In genomic region chr3:45106874-45107273, GRCh38 we compare ENCODE assay signal across 18 cellular contexts. TPM values are rescaled to one million over a fixed set of nuclear protein-coding genes. Genes with fewer than 3 reads are reported as not detected.
DNase-seq lines count a peak whose midpoint lies in the region; ATAC-seq and TF ChIP-seq lines count a peak whose summit lies in the region.
"Had no signal": no experiment of that assay in that cellular context is flagged by ENCODE, and none has a peak within 500 bp of the region (broad histone marks: within the 10 kb centered on the region; RNA-seq: fewer than 3 reads in every experiment).

No MANE protein-coding gene starts in this region.

- H2AFZ ChIP-seq in OCI-LY7 (ENCODE audit: low read length) = no peak overlapping the region
- H2AFZ ChIP-seq: PC-9 had no signal

- intact Hi-C loops in naive thymus-derived CD4-positive, alpha-beta T cell (cut with micrococcal nuclease) = loop anchor here (1.0 to 5.0 kb wide), 4 partner anchors 40 to 65 kb away; partner anchors contain the start of gene CDCP1 (in 1 of the 2)
- intact Hi-C loops in OCI-LY7 (cut with micrococcal nuclease; ENCODE audit: unreplicated experiment) = no loop called here

- no peak for ATAC-seq in activated T-helper 17 cell treated with anti-CD3 and anti-CD28 coated beads, Interleukin-2, amount 50 U/mL, for 72 hours (replicated peaks)
- no peak for ATAC-seq in naive thymus-derived CD4-positive, alpha-beta T cell
- ATAC-seq in GM21737 (IDR thresholded peaks at IDR 0.05; ENCODE audit: unreplicated experiment) (no peak), HG03135 (IDR thresholded peaks at IDR 0.05; ENCODE audit: unreplicated experiment) (no peak), GM21423 (IDR thresholded peaks at IDR 0.05; ENCODE audit: unreplicated experiment) (no peak)
- ATAC-seq: left lung, pancreas had no signal

- H3K9me3 ChIP-seq in BLaER1 (peaks cover 19% of the 10 kb centered on the region; the same call in 1 of the 2 replicates), OCI-LY7 (ENCODE audit: low read length) (no peaks in the 10 kb centered on the region)
- no peaks in the 10 kb centered on the region for H3K9me3 ChIP-seq in naive thymus-derived CD4-positive, alpha-beta T cell (ENCODE audit: control insufficient read depth in 2 of 3, low read length in 3 of 3)
- H3K9me3 ChIP-seq: breast epithelium, left lung, pancreas had no signal

- H4K20me1 ChIP-seq in BLaER1 (no peaks in the 10 kb centered on the region), OCI-LY7 (ENCODE audit: insufficient read depth, low read length) (no peaks in the 10 kb centered on the region)

- H3K27me3 ChIP-seq in BLaER1 = no peaks in the 10 kb centered on the region
- no peaks in the 10 kb centered on the region for H3K27me3 ChIP-seq in naive thymus-derived CD4-positive, alpha-beta T cell (ENCODE audit: control insufficient read depth in 2 of 2, insufficient read depth in 2 of 2, low read length in 2 of 2)
- H3K27me3 ChIP-seq: breast epithelium, left lung, pancreas had no signal

- H3K27ac ChIP-seq in BLaER1 = no peak overlapping the region
- H3K27ac ChIP-seq in naive thymus-derived CD4-positive, alpha-beta T cell (ENCODE audit: low read depth, low read length) = no peak overlapping the region
- H3K27ac ChIP-seq in OCI-LY7 (ENCODE audit: low read depth, low read length, poor library complexity, severe bottlenecking) = no peak overlapping the region
- H3K27ac ChIP-seq: breast epithelium, KMS-11, left lung, pancreas, PC-9 had no signal

- H3K9me3 Mint-ChIP-seq in HFFc6 = no peaks in the 10 kb centered on the region
- no peaks in the 10 kb centered on the region for H3K9me3 Mint-ChIP-seq in activated T-helper 17 cell treated with anti-CD3 and anti-CD28 coated beads, Interleukin-2, amount 50 U/mL, for 72 hours
- H3K9me3 Mint-ChIP-seq in naive thymus-derived CD4-positive, alpha-beta T cell = peaks cover 0 to 9% (median 0%) of the 10 kb centered on the region in 11 donors

- peak overlapping the region; percentile 94 for H3K27ac Mint-ChIP-seq in HFFc6
- peak overlapping the region; percentile 51 for H3K27ac Mint-ChIP-seq in activated T-helper 17 cell treated with anti-CD3 and anti-CD28 coated beads, Interleukin-2, amount 50 U/mL, for 72 hours
- peak overlapping the region in 5 of 9 donors; percentile 30 to 81 (median 58) for H3K27ac Mint-ChIP-seq in naive thymus-derived CD4-positive, alpha-beta T cell

- CTCF ChIA-PET in naive thymus-derived CD4-positive, alpha-beta T cell (lab: Charles Lee) = interaction anchor here (1.6 kb wide), 1 partner anchor 103 kb away, joined by 3 read pairs; no protein-coding TSS in a partner anchor
- CTCF ChIA-PET in OCI-LY7 (lab: Charles Lee; ENCODE audit: unreplicated experiment) = no interaction called here

- H3K4me1 Mint-ChIP-seq in HFFc6 (ENCODE audit: low read depth) = peaks cover 54% of the 10 kb centered on the region
- peaks cover 44% of the 10 kb centered on the region for H3K4me1 Mint-ChIP-seq in activated T-helper 17 cell treated with anti-CD3 and anti-CD28 coated beads, Interleukin-2, amount 50 U/mL, for 72 hours
- peaks cover 33 to 88% (median 77%) of the 10 kb centered on the region in 7 donors for H3K4me1 Mint-ChIP-seq in naive thymus-derived CD4-positive, alpha-beta T cell

- POLR2A ChIA-PET in naive thymus-derived CD4-positive, alpha-beta T cell (lab: Charles Lee) = interaction anchor here (0.8 to 3.2 kb wide), 2 partner anchors 11 to 57 kb away, joined by 3 to 13 read pairs; no protein-coding TSS in a partner anchor
- POLR2A ChIA-PET in OCI-LY7 (lab: Charles Lee) = no interaction called here

- no peaks in the 10 kb centered on the region for H3K9me2 ChIP-seq in OCI-LY7 (ENCODE audit: insufficient read depth, low read length)

- TF ChIP-seq CTCF in HFFc6 (IDR thresholded peaks at IDR 0.05) (no peak), OCI-LY7 (conservative IDR thresholded peaks at IDR 0.05; ENCODE audit: low read length) (no peak)

- H3K4me3 ChIP-seq in BLaER1 (no peak overlapping the region), OCI-LY7 (ENCODE audit: low read depth, low read length, poor library complexity, severe bottlenecking) (no peak overlapping the region)
- H3K4me3 ChIP-seq in naive thymus-derived CD4-positive, alpha-beta T cell (ENCODE audit: low read length) = no peak overlapping the region
- H3K4me3 ChIP-seq: breast epithelium, left lung, pancreas, PC-9 had no signal

- H3K4me1 ChIP-seq in BLaER1 (peaks cover 40% of the 10 kb centered on the region), OCI-LY7 (ENCODE audit: insufficient read depth, low read length, poor library complexity, severe bottlenecking) (no peaks in the 10 kb centered on the region)
- H3K4me1 ChIP-seq in naive thymus-derived CD4-positive, alpha-beta T cell (ENCODE audit: control insufficient read depth in 2 of 2, insufficient read depth in 2 of 2, low read length in 2 of 2) = peaks cover 50 to 72% of the 10 kb centered on the region in 2 donors
- H3K4me1 ChIP-seq: breast epithelium, pancreas had no signal

- H3K36me3 ChIP-seq in BLaER1 (no peaks in the 10 kb centered on the region), OCI-LY7 (ENCODE audit: insufficient read depth, low read length) (no peaks in the 10 kb centered on the region)
- H3K36me3 ChIP-seq in naive thymus-derived CD4-positive, alpha-beta T cell (ENCODE audit: control insufficient read depth in 2 of 3, insufficient read depth in 3 of 3, low read length in 3 of 3) = no peaks in the 10 kb centered on the region
- H3K36me3 ChIP-seq: breast epithelium, left lung had no signal

- BruUV-seq in OCI-LY7 (replicated peaks; lab: Mats Ljungman, UMichigan) = no TSS peak

- peak overlapping the region; percentile 61; the same call in 1 of the 2 replicates for H3K4me2 ChIP-seq in BLaER1
- no peak overlapping the region for H3K4me2 ChIP-seq in OCI-LY7 (ENCODE audit: low read length)
- H3K4me2 ChIP-seq: PC-9 had no signal

- H3K9ac ChIP-seq in BLaER1 = no peak overlapping the region
- H3K9ac ChIP-seq: KMS-11 had no signal

- H3K36me3 Mint-ChIP-seq in HFFc6 (ENCODE audit: low read depth) = peaks cover 7% of the 10 kb centered on the region; the same call in 1 of the 2 replicates
- no peaks in the 10 kb centered on the region for H3K36me3 Mint-ChIP-seq in activated T-helper 17 cell treated with anti-CD3 and anti-CD28 coated beads, Interleukin-2, amount 50 U/mL, for 72 hours (ENCODE audit: low read depth)
- H3K36me3 Mint-ChIP-seq in naive thymus-derived CD4-positive, alpha-beta T cell = peaks cover 0 to 41% (median 0%) of the 10 kb centered on the region in 5 donors

- DNase-seq in HFFc6 (no peak), OCI-LY7 (ENCODE audit: low spot score) (no peak)
- DNase-seq in naive thymus-derived CD4-positive, alpha-beta T cell = peak in 1 of 9 donors; percentile 6
- DNase-seq: activated CD4-positive, alpha-beta T cell treated with anti-CD3 and anti-CD28 coated beads for 4 hours; activated T-cell treated with anti-CD3 and anti-CD28 coated beads for 4 hours; Calu3; GDM1; left lung; NCI-H1105 treated with DMSO at 0.1 percent for 48 hours; pancreas; PC-9 had no signal

- no peaks in the 10 kb centered on the region for H3K79me2 ChIP-seq in OCI-LY7 (ENCODE audit: insufficient read depth, low read depth, low read length)

- no peak overlapping the region for H3K4me3 Mint-ChIP-seq in HFFc6
- H3K4me3 Mint-ChIP-seq in activated T-helper 17 cell treated with anti-CD3 and anti-CD28 coated beads, Interleukin-2, amount 50 U/mL, for 72 hours = no peak overlapping the region
- H3K4me3 Mint-ChIP-seq in naive thymus-derived CD4-positive, alpha-beta T cell = peak overlapping the region in 5 of 10 donors; percentile 1 to 75 (median 55)

- no peaks in the 10 kb centered on the region for H3K27me3 Mint-ChIP-seq in HFFc6 (ENCODE audit: insufficient read depth)
- peaks cover 7% of the 10 kb centered on the region for H3K27me3 Mint-ChIP-seq in activated T-helper 17 cell treated with anti-CD3 and anti-CD28 coated beads, Interleukin-2, amount 50 U/mL, for 72 hours
- H3K27me3 Mint-ChIP-seq in naive thymus-derived CD4-positive, alpha-beta T cell = peaks cover 7 to 32% (median 9%) of the 10 kb centered on the region in 5 donors

RNA-seq across cellular contexts. Expression of gene CDCP1, which starts 39.3 kb away (rescaled TPM):
- 1 to 10 TPM in 4 of 6 experiments, under 1 TPM in 2; 0.78 to 2.1 (median 1.7) TPM for total RNA-seq in HFFc6 (2021; fragmentation: NEBNext Ultra II Directional; extraction: Animal tissue kit (Norgen Biotek cat#: 25700))
- total RNA-seq in activated T-helper 17 cell treated with anti-CD3 and anti-CD28 coated beads, Interleukin-2, amount 50 U/mL, for 72 hours = under 1 TPM; 0.17 to 0.53 TPM
- total RNA-seq in naive thymus-derived CD4-positive, alpha-beta T cell = 1 to 10 TPM in 2 of 5 experiments, under 1 TPM in 3; 0.05 to 7.2 (median 0.81) TPM
- 1 to 10 TPM in 1 of 2 donors, under 1 TPM in 1; 0.21 to 1.0 TPM for polyA plus RNA-seq in naive thymus-derived CD4-positive, alpha-beta T cell
- total RNA-seq in OCI-LY7 (2014; rRNA removed; shearing (Covaris generic)) = not detected in 2 replicates
- total RNA-seq in OCI-LY7 (2022) = 0.07 TPM in 1 of 2 replicates, not detected in the other
